In genomic region chr10:122678266-122678665, GRCh38 we compare ENCODE assay signal across 26 cellular contexts. TPM values are rescaled to one million over a fixed set of nuclear protein-coding genes. Genes with fewer than 3 reads are reported as not detected.
"Had no signal": no experiment of that assay in that cellular context is flagged by ENCODE, and none has a peak within 500 bp of the region (broad histone marks: within the 10 kb centered on the region; RNA-seq: fewer than 3 reads in every experiment).

No MANE protein-coding gene starts in this region.

- H3K36me3 ChIP-seq: colonic mucosa, sigmoid colon, stomach had no signal

- H3K9me3 ChIP-seq: colonic mucosa, sigmoid colon, stomach had no signal

- H3K4me3 ChIP-seq: colonic mucosa, lung, sigmoid colon, stomach had no signal

- DNase-seq: colonic mucosa; dermis blood vessel endothelial cell; effector CD4-positive, alpha-beta T cell; endodermal cell; foreskin melanocyte; head of caudate nucleus; hippocampal formation; left colon; left ventricle myocardium superior; mesenchymal stem cell; midbrain; naive thymus-derived CD4-positive, alpha-beta T cell; nephron progenitor cell; posterior cingulate gyrus; sigmoid colon; small intestine; stimulated activated CD4-positive, alpha-beta T cell treated with anti-CD3 and anti-CD28 coated beads, Interleukin-12 subunit alpha, Interleukin-12 subunit beta, amount 100 ng/mL, for 4 hours; stimulated activated naive CD4-positive, alpha-beta T cell; stomach; trophoblast cell had no signal

- H3K4me1 ChIP-seq: colonic mucosa, stomach had no signal

- H3K27me3 ChIP-seq: colonic mucosa, sigmoid colon had no signal

- H3K27ac ChIP-seq: colonic mucosa, sigmoid colon, stomach had no signal

- ATAC-seq: left colon; left ventricle myocardium superior; naive thymus-derived CD4-positive, alpha-beta T cell had no signal

RNA-seq across cellular contexts. Expression of gene C10orf120, which starts 21.4 kb away (rescaled TPM):
- total RNA-seq: colonic mucosa; dermis blood vessel endothelial cell; endodermal cell; endothelial cell of umbilical vein; kidney epithelial cell; left colon; left ventricle myocardium superior; lung; naive thymus-derived CD4-positive, alpha-beta T cell; omental fat pad; pulmonary artery endothelial cell; sigmoid colon; stomach; urinary bladder had no signal
